In the genomic region with DNA sequence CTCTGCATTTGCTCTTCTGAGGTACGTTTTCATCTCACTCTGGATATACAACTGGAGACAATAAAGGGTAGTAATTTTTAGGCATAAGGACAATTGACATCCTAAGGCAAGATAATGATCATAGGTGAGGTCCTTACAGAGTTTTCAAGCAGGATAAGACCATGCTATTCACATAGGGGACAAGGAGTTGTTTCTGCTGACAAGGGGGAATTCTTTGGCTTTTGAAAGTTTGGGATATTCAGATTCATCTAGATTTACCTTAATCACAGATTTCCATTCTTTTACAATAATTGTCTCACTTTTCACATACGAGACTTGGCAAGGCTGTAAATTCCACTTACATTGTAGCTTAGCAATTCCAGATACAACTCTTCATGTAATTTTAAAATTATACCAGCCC, we compare ENCODE assay signal across 21 cellular contexts.
DNase-seq lines count a peak whose midpoint lies in the region; ATAC-seq, FAIRE-seq and TF ChIP-seq lines count a peak whose summit lies in the region.
"Had no signal": no experiment of that assay in that cellular context is flagged by ENCODE, and none has a peak within 500 bp of the region (broad histone marks: within the 10 kb centered on the region; RNA-seq: fewer than 3 reads in every experiment).

No MANE protein-coding gene starts in this region.

- peaks cover 20% of the 10 kb centered on the region for H3K9me3 ChIP-seq in HepG2 (ENCODE audit: low read length)
- H3K9me3 ChIP-seq in right lobe of liver = no peaks in the 10 kb centered on the region
- no peaks in the 10 kb centered on the region for H3K9me3 ChIP-seq in IMR-90 (ENCODE audit: control insufficient read depth, insufficient read depth, low read length)
- no peaks in the 10 kb centered on the region for H3K9me3 ChIP-seq in PC-9 (ENCODE audit: insufficient read depth, low read depth)
- no peaks in the 10 kb centered on the region for H3K9me3 ChIP-seq in gastroesophageal sphincter
- H3K9me3 ChIP-seq: BLaER1 treated with 17β-estradiol and CSF1 and Interleukin-3, amounts not matched to agents 10 nM and 100 nM had no signal

- no peak overlapping the region for H2BK15ac ChIP-seq in IMR-90 (ENCODE audit: low read depth, low read length)

- TF ChIP-seq POLR2A in HepG2 (IDR thresholded peaks at IDR 0.05; ENCODE audit: insufficient read depth in 1 of 2, low read depth in 2 of 2, low read length in 2 of 2) (no peak), right lobe of liver (IDR thresholded peaks at IDR 0.05) (no peak), IMR-90 (IDR thresholded peaks at IDR 0.05; ENCODE audit: low read depth, low read length) (no peak), gastroesophageal sphincter (IDR thresholded peaks at IDR 0.05) (no peak)

- intact Hi-C loops in HepG2 (cut with micrococcal nuclease; ENCODE audit: unreplicated experiment) = no loop called here
- intact Hi-C loops in right lobe of liver (cut with DNase I) = no loop called here
- intact Hi-C loops in IMR-90 (cut with micrococcal nuclease) = no loop called here
- intact Hi-C loops in PC-9 (cut with micrococcal nuclease; ENCODE audit: unreplicated experiment) = no loop called here

- POLR2A ChIA-PET in HepG2 (lab: Yijun Ruan, JAX) = no interaction called here
- POLR2A ChIA-PET in IMR-90 (lab: Charles Lee; ENCODE audit: unreplicated experiment) = no interaction called here
- POLR2A ChIA-PET in PC-9 (lab: Charles Lee; ENCODE audit: unreplicated experiment) = no interaction called here

- TF ChIP-seq RAD21 in HepG2 (CRISPR knock-in tag; IDR thresholded peaks at IDR 0.05) = no peak
- no peak for TF ChIP-seq RAD21 in IMR-90 (IDR thresholded peaks at IDR 0.05; ENCODE audit: low read length)

- no peaks in the 10 kb centered on the region for H3K36me3 ChIP-seq in HepG2 (replicated peaks in 1 of 2; ENCODE audit: control insufficient read depth in 1 of 2, insufficient read depth in 2 of 2, low read length in 2 of 2)
- no peaks in the 10 kb centered on the region for H3K36me3 ChIP-seq in right lobe of liver
- H3K36me3 ChIP-seq in IMR-90 (ENCODE audit: control insufficient read depth, insufficient read depth, low read length) = no peaks in the 10 kb centered on the region
- H3K36me3 ChIP-seq in PC-9 (ENCODE audit: low read depth) = no peaks in the 10 kb centered on the region
- no peaks in the 10 kb centered on the region for H3K36me3 ChIP-seq in gastroesophageal sphincter
- H3K36me3 ChIP-seq: BLaER1 treated with 17β-estradiol and CSF1 and Interleukin-3, amounts not matched to agents 10 nM and 100 nM had no signal

- dilution Hi-C loops in IMR-90 (cut with HindIII; ENCODE audit: low sequenced_read_pairs, unreplicated experiment) = no loop called here

- CTCF ChIA-PET in HepG2 (lab: Yijun Ruan, JAX; ENCODE audit: low intra/inter-chr PET ratio, low total read pairs) (no interaction called here), IMR-90 (lab: Yijun Ruan, JAX) (no interaction called here), PC-9 (lab: Charles Lee) (no interaction called here)

- H4K20me1 ChIP-seq in HepG2 (ENCODE audit: insufficient read depth, low read length) = no peaks in the 10 kb centered on the region
- no peaks in the 10 kb centered on the region for H4K20me1 ChIP-seq in IMR-90 (ENCODE audit: insufficient read depth, low read length)
- no peaks in the 10 kb centered on the region for H4K20me1 ChIP-seq in PC-9 (ENCODE audit: insufficient read depth)
- H4K20me1 ChIP-seq: BLaER1 treated with 17β-estradiol and CSF1 and Interleukin-3, amounts not matched to agents 10 nM and 100 nM had no signal

- no peak overlapping the region for H3K56ac ChIP-seq in IMR-90 (ENCODE audit: extremely low read depth, insufficient read depth, low read length)

- no peaks in the 10 kb centered on the region for H3K9me1 ChIP-seq in IMR-90 (ENCODE audit: insufficient read depth, low read length)

- no peak overlapping the region for H3K18ac ChIP-seq in IMR-90 (ENCODE audit: low read depth, low read length)

- H2AK5ac ChIP-seq in IMR-90 (ENCODE audit: low read depth, low read length) = no peak overlapping the region

- no peak overlapping the region for H2AK9ac ChIP-seq in IMR-90 (replicated peaks; ENCODE audit: low read depth, low read length, poor library complexity)

- in situ Hi-C loops in HepG2 (cut with HindIII; ENCODE audit: extremely low pct_ligation_motif_present, low pct_unique_long_range_greater_than_20kb) = no loop called here
- in situ Hi-C loops in IMR-90 (cut with MboI; ENCODE audit: low sequenced_read_pairs) = no loop called here

- H3K9ac ChIP-seq in HepG2 (ENCODE audit: insufficient read depth, low read depth, low read length) = no peak overlapping the region
- H3K9ac ChIP-seq in IMR-90 (ENCODE audit: low read depth, low read length) = no peak overlapping the region
- H3K9ac ChIP-seq: BLaER1 treated with 17β-estradiol and CSF1 and Interleukin-3, amounts not matched to agents 10 nM and 100 nM had no signal

- H3K4me3 ChIP-seq in HepG2 (replicated peaks in 1 of 3; ENCODE audit: insufficient read depth in 1 of 3, low read depth in 2 of 3, low read length in 3 of 3) (no peak overlapping the region), right lobe of liver (no peak overlapping the region), IMR-90 (ENCODE audit: insufficient read depth, low read depth, low read length) (no peak overlapping the region), PC-9 (no peak overlapping the region), gastroesophageal sphincter (no peak overlapping the region)
- H3K4me3 ChIP-seq: BLaER1 treated with 17β-estradiol and CSF1 and Interleukin-3, amounts not matched to agents 10 nM and 100 nM; GM12878 had no signal

- TF ChIP-seq CTCF in HepG2 (CRISPR knock-in tag; IDR thresholded peaks at IDR 0.05) (no peak), right lobe of liver (IDR thresholded peaks at IDR 0.05) (no peak), IMR-90 (conservative IDR thresholded peaks at IDR 0.05; ENCODE audit: low read depth, low read length) (no peak), PC-9 (conservative IDR thresholded peaks at IDR 0.05) (no peak), gastroesophageal sphincter (IDR thresholded peaks at IDR 0.05) (no peak)

- 0% methylated on average over 2 of the region's 2 CpGs for WGBS in HepG2 (ENCODE audit: low lambda C conversion rate)
- 51% methylated on average over 2 of the region's 2 CpGs for WGBS in right lobe of liver (ENCODE audit: insufficient coverage, low coverage, low lambda C conversion rate, missing lambda C conversion rate)
- WGBS in IMR-90 (ENCODE audit: extremely low coverage in 2 of 2, insufficient read length in 1 of 2), 2 experiments = no CpG with 5 or more reads among the region's 2 CpGs
- WGBS in gastroesophageal sphincter (ENCODE audit: low coverage in 1 of 2), 2 donors = 70 to 82% methylated on average over 2 of the region's 2 CpGs

- no peak for FAIRE-seq in HepG2 (lab: Jason Lieb, UNC)
- FAIRE-seq: A204.1, D721Med, G401.6, GM12878, GM12892, GM18507 had no signal

- no TSS peak for BruUV-seq in HepG2 (replicated peaks; lab: Mats Ljungman, UMichigan)
- BruUV-seq in IMR-90 (replicated peaks; lab: Mats Ljungman, UMichigan) = no TSS peak
- no TSS peak for BruUV-seq in PC-9 (replicated peaks; lab: Mats Ljungman, UMichigan)

- H3F3A ChIP-seq in PC-9 (ENCODE audit: insufficient read depth, low read depth) = no peaks in the 10 kb centered on the region

- no peak overlapping the region for H2BK5ac ChIP-seq in IMR-90 (ENCODE audit: low read depth, low read length, poor library complexity, severe bottlenecking)

- TF ChIP-seq EP300 in HepG2 (IDR thresholded peaks at IDR 0.05; ENCODE audit: low read depth in 2 of 2, low read length in 2 of 2) = no peak
- TF ChIP-seq EP300 in HepG2 (CRISPR knock-in tag; IDR thresholded peaks at IDR 0.05; ENCODE audit: borderline replicate concordance) = no peak
- no peak for TF ChIP-seq EP300 in gastroesophageal sphincter (IDR thresholded peaks at IDR 0.05)

- no peak overlapping the region for H3K14ac ChIP-seq in IMR-90 (replicated peaks; ENCODE audit: low read depth, low read length)

- no peak overlapping the region for H4K5ac ChIP-seq in IMR-90 (ENCODE audit: low read depth, low read length)

- H4K8ac ChIP-seq in IMR-90 (ENCODE audit: low read depth in 2 of 2, low read length in 2 of 2) = no peak overlapping the region

- H3K27me3 ChIP-seq in HepG2 (ENCODE audit: control insufficient read depth in 1 of 2, insufficient read depth in 2 of 2, low read length in 2 of 2) = no peaks in the 10 kb centered on the region
- H3K27me3 ChIP-seq in right lobe of liver = no peaks in the 10 kb centered on the region
- H3K27me3 ChIP-seq in IMR-90 (ENCODE audit: control insufficient read depth, insufficient read depth, low read length) = no peaks in the 10 kb centered on the region
- no peaks in the 10 kb centered on the region for H3K27me3 ChIP-seq in PC-9 (ENCODE audit: insufficient read depth, low read depth)
- no peaks in the 10 kb centered on the region for H3K27me3 ChIP-seq in gastroesophageal sphincter
- H3K27me3 ChIP-seq: BLaER1 treated with 17β-estradiol and CSF1 and Interleukin-3, amounts not matched to agents 10 nM and 100 nM had no signal

- H3K4me2 ChIP-seq in HepG2 (ENCODE audit: low read depth, low read length) (no peak overlapping the region), IMR-90 (ENCODE audit: low read depth, low read length) (no peak overlapping the region), PC-9 (no peak overlapping the region)
- H3K4me2 ChIP-seq: BLaER1 treated with 17β-estradiol and CSF1 and Interleukin-3, amounts not matched to agents 10 nM and 100 nM had no signal

- no peaks in the 10 kb centered on the region for H3K79me2 ChIP-seq in HepG2 (ENCODE audit: insufficient read depth, low read length)
- H3K79me2 ChIP-seq in PC-9 (ENCODE audit: low read depth) = no peaks in the 10 kb centered on the region

- H3K4me1 ChIP-seq in HepG2 (ENCODE audit: insufficient read depth, low read length) = no peaks in the 10 kb centered on the region
- H3K4me1 ChIP-seq in right lobe of liver = no peaks in the 10 kb centered on the region
- no peaks in the 10 kb centered on the region for H3K4me1 ChIP-seq in IMR-90 (ENCODE audit: control insufficient read depth, insufficient read depth, low read length)
- H3K4me1 ChIP-seq in PC-9 (replicated peaks; ENCODE audit: insufficient read depth) = no peaks in the 10 kb centered on the region
- H3K4me1 ChIP-seq in gastroesophageal sphincter = no peaks in the 10 kb centered on the region
- H3K4me1 ChIP-seq: BLaER1 treated with 17β-estradiol and CSF1 and Interleukin-3, amounts not matched to agents 10 nM and 100 nM; Caco-2 had no signal

- no peak overlapping the region for H2BK20ac ChIP-seq in IMR-90 (ENCODE audit: low read depth, low read length)

- no peaks in the 10 kb centered on the region for H3K79me1 ChIP-seq in IMR-90 (ENCODE audit: low read depth in 1 of 2, low read length in 2 of 2)

- no peak for ATAC-seq in HepG2
- ATAC-seq in right lobe of liver = no peak
- no peak for ATAC-seq in IMR-90 (ENCODE audit: low read depth)
- ATAC-seq in gastroesophageal sphincter = no peak
- ATAC-seq: CD8-positive, alpha-beta T cell; GM12878 had no signal

- H3K4ac ChIP-seq in IMR-90 (ENCODE audit: low read depth, low read length) = no peak overlapping the region

- H3K27ac ChIP-seq in HepG2 (ENCODE audit: extremely low read length, insufficient read depth, low read length) (no peak overlapping the region), right lobe of liver (no peak overlapping the region), IMR-90 (ENCODE audit: insufficient read depth, low read length) (no peak overlapping the region), PC-9 (no peak overlapping the region), gastroesophageal sphincter (no peak overlapping the region)
- H3K27ac ChIP-seq: BLaER1 treated with 17β-estradiol and CSF1 and Interleukin-3, amounts not matched to agents 10 nM and 100 nM; C4-2B had no signal

- no peak overlapping the region for H4K91ac ChIP-seq in IMR-90 (ENCODE audit: insufficient read depth, low read depth, low read length)

- no peak overlapping the region for H2BK120ac ChIP-seq in IMR-90 (ENCODE audit: low read depth, low read length)

- no peaks in the 10 kb centered on the region for H3K9me2 ChIP-seq in PC-9 (ENCODE audit: insufficient read depth)

- H2AFZ ChIP-seq in HepG2 (ENCODE audit: low read length) (no peak overlapping the region), IMR-90 (replicated peaks; ENCODE audit: low read length, poor library complexity) (no peak overlapping the region), PC-9 (peak overlapping the region; percentile 67; the same call in 1 of the 2 replicates)

- DNase-seq in HepG2 (ENCODE audit: low spot score) (no peak), right lobe of liver (no peak), IMR-90 (no peak), PC-9 (no peak), GF-D8 (lab: John Stamatoyannopoulos, UW) (no peak)
- DNase-seq: 8988T; AML-193; Caco-2; Calu3; CD4-positive, alpha-beta T cell; CD8-positive, alpha-beta T cell; DMS79 treated with DMSO at 0.1 percent for 48 hours had no signal

- no peak overlapping the region for H3K23ac ChIP-seq in IMR-90 (ENCODE audit: low read depth, low read length)
